30 cellular contexts compared by ENCODE assay signal in the genomic region with DNA sequence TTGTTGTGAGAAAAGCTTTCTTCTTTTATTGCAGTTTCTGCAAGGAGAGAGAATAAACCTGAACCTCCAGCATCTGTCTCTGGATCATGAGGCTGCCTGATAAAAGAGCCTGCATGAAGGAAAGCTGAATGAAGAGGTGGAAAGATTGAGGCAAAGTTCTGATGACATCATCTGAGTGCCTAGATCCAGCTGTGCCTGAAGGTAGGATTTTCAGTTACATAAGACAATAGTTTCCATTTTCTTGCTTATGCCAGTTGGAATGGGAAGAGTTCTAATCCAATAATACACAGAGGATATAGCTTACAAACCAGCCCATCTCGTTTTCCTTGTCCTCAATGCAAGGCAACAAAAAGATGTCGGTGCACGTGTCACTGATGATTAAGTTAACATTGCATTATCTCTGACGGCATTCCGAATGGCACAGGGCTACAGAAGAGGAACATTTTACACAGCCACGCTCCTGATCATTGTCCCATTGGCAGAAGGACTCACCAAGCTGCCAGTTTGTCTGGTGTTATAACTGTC.
"Had no signal": no experiment of that assay in that cellular context is flagged by ENCODE, and none has a peak within 500 bp of the region (broad histone marks: within the 10 kb centered on the region; RNA-seq: fewer than 3 reads in every experiment).

No MANE protein-coding gene starts in this region.

- H3K36me3 Mint-ChIP-seq: activated naive CD4-positive, alpha-beta T cell treated with anti-CD3 and anti-CD28 coated beads, Interleukin-2, amount 50 U/mL, for 24 hours; mesothelial cell of epicardium; naive B cell; stimulated activated memory B cell treated with anti-CD40 and anti-IgM and Interleukin-4, amounts not matched to agents 10 μg/mL and 1 μg/mL and 100 μg/mL, for 72 hours had no signal

- H3K4me1 ChIP-seq: breast epithelium, pancreas had no signal

- H3K9me3 ChIP-seq: breast epithelium, esophagus squamous epithelium, pancreas, prostate gland, thyroid gland had no signal

- DNase-seq: activated B cell treated with CpG ODN at 0.5 μM for 24 hours; activated CD4-positive, alpha-beta T cell treated with anti-CD3 and anti-CD28 coated beads, Interleukin-2, amount 50 U/mL, for 1 hour; activated CD8-positive, alpha-beta T cell treated with anti-CD3 and anti-CD28 coated beads for 36 hours; activated naive CD8-positive, alpha-beta T cell treated with anti-CD3 and anti-CD28 coated beads, Interleukin-2, amount 50 U/mL, for 24 hours; activated T-cell treated with anti-CD3 and anti-CD28 coated beads, Interleukin-2, amount 50 U/mL, for 4 hours; amygdala; central memory CD4-positive, alpha-beta T cell; esophagus squamous epithelium; foreskin melanocyte; left cardiac atrium; left ventricle myocardium superior; naive B cell; nucleus accumbens; pancreas; stimulated activated CD4-positive, alpha-beta T cell treated with anti-CD3 and anti-CD28 coated beads, Interleukin-1b, Interleukin-23, amount 100 ng/mL, for 48 hours; stimulated activated CD4-positive, alpha-beta T cell treated with anti-CD3 and anti-CD28 coated beads, Interleukin-4, amount 100 ng/mL, for 4 hours; stimulated activated CD8-positive, alpha-beta memory T cell treated with anti-CD3 and anti-CD28 coated beads, Interleukin-4, amount 100 ng/mL, for 48 hours; stimulated activated naive CD8-positive, alpha-beta T cell treated with anti-CD3 and anti-CD28 coated beads, Interleukin-15, amount 100 ng/mL, for 72 hours; T-helper 1 cell; thyroid gland had no signal

- ATAC-seq: activated CD8-positive, alpha-beta T cell treated with anti-CD3 and anti-CD28 coated beads for 36 hours; activated naive CD8-positive, alpha-beta T cell treated with anti-CD3 and anti-CD28 coated beads, Interleukin-2, amount 50 U/mL, for 24 hours; activated T-cell treated with anti-CD3 and anti-CD28 coated beads, Interleukin-2, amount 50 U/mL, for 4 hours; left cardiac atrium; left ventricle myocardium superior; stimulated activated memory B cell treated with anti-CD40 and anti-IgM and Interleukin-4, amounts not matched to agents 10 μg/mL and 1 μg/mL and 100 μg/mL, for 72 hours; stimulated activated naive CD8-positive, alpha-beta T cell treated with anti-CD3 and anti-CD28 coated beads, Interleukin-15, amount 100 ng/mL, for 72 hours had no signal

- H3K27ac ChIP-seq: breast epithelium, pancreas, prostate gland, thyroid gland had no signal

- H3K36me3 ChIP-seq: breast epithelium, esophagus squamous epithelium, pancreas, prostate gland, thyroid gland had no signal

- FAIRE-seq: keratinocyte, pancreas had no signal

- H3K4me1 Mint-ChIP-seq: activated B cell treated with CpG ODN at 0.5 μM for 24 hours; activated T-helper 17 cell treated with anti-CD3 and anti-CD28 coated beads, Interleukin-2, amount 50 U/mL, for 72 hours; naive B cell; stimulated activated memory B cell treated with anti-CD40 and anti-IgM and Interleukin-4, amounts not matched to agents 10 μg/mL and 1 μg/mL and 100 μg/mL, for 72 hours had no signal

- H3K9me3 Mint-ChIP-seq: activated B cell treated with CpG ODN at 0.5 μM for 24 hours; activated CD8-positive, alpha-beta T cell treated with anti-CD3 and anti-CD28 coated beads for 36 hours; activated naive CD4-positive, alpha-beta T cell treated with anti-CD3 and anti-CD28 coated beads, Interleukin-2, amount 50 U/mL, for 24 hours; activated naive CD8-positive, alpha-beta T cell treated with anti-CD3 and anti-CD28 coated beads, Interleukin-2, amount 50 U/mL, for 24 hours; activated T-cell treated with anti-CD3 and anti-CD28 coated beads, Interleukin-2, amount 50 U/mL, for 4 hours; activated T-helper 17 cell treated with anti-CD3 and anti-CD28 coated beads, Interleukin-2, amount 50 U/mL, for 72 hours; endodermal cell; mesothelial cell of epicardium; naive B cell; stimulated activated memory B cell treated with anti-CD40 and anti-IgM and Interleukin-4, amounts not matched to agents 10 μg/mL and 1 μg/mL and 100 μg/mL, for 72 hours; stimulated activated naive CD8-positive, alpha-beta T cell treated with anti-CD3 and anti-CD28 coated beads, Interleukin-15, amount 100 ng/mL, for 72 hours; T-helper 2 cell treated with Interferon-gamma antibody and Interleukin-4, amounts not matched to agents 5 μg/mL and 100 μg/mL, for 36 hours had no signal

- H3K4me3 ChIP-seq: breast epithelium, esophagus squamous epithelium, pancreas, prostate gland, smooth muscle cell, thyroid gland had no signal

- H3K27me3 ChIP-seq: breast epithelium, pancreas, thyroid gland had no signal

- H3K4me3 Mint-ChIP-seq: activated B cell treated with CpG ODN at 0.5 μM for 24 hours; activated CD8-positive, alpha-beta T cell treated with anti-CD3 and anti-CD28 coated beads for 36 hours; activated naive CD4-positive, alpha-beta T cell treated with anti-CD3 and anti-CD28 coated beads, Interleukin-2, amount 50 U/mL, for 24 hours; activated naive CD8-positive, alpha-beta T cell treated with anti-CD3 and anti-CD28 coated beads, Interleukin-2, amount 50 U/mL, for 24 hours; activated T-cell treated with anti-CD3 and anti-CD28 coated beads, Interleukin-2, amount 50 U/mL, for 4 hours; activated T-helper 17 cell treated with anti-CD3 and anti-CD28 coated beads, Interleukin-2, amount 50 U/mL, for 72 hours; mesothelial cell of epicardium; naive B cell; stimulated activated memory B cell treated with anti-CD40 and anti-IgM and Interleukin-4, amounts not matched to agents 10 μg/mL and 1 μg/mL and 100 μg/mL, for 72 hours; stimulated activated naive CD8-positive, alpha-beta T cell treated with anti-CD3 and anti-CD28 coated beads, Interleukin-15, amount 100 ng/mL, for 72 hours; T-helper 2 cell treated with Interferon-gamma antibody and Interleukin-4, amounts not matched to agents 5 μg/mL and 100 μg/mL, for 36 hours had no signal

- H3K27ac Mint-ChIP-seq: activated B cell treated with CpG ODN at 0.5 μM for 24 hours; activated CD8-positive, alpha-beta T cell treated with anti-CD3 and anti-CD28 coated beads for 36 hours; activated naive CD4-positive, alpha-beta T cell treated with anti-CD3 and anti-CD28 coated beads, Interleukin-2, amount 50 U/mL, for 24 hours; activated naive CD8-positive, alpha-beta T cell treated with anti-CD3 and anti-CD28 coated beads, Interleukin-2, amount 50 U/mL, for 24 hours; activated T-helper 17 cell treated with anti-CD3 and anti-CD28 coated beads, Interleukin-2, amount 50 U/mL, for 72 hours; endodermal cell; naive B cell; stimulated activated memory B cell treated with anti-CD40 and anti-IgM and Interleukin-4, amounts not matched to agents 10 μg/mL and 1 μg/mL and 100 μg/mL, for 72 hours; stimulated activated naive CD8-positive, alpha-beta T cell treated with anti-CD3 and anti-CD28 coated beads, Interleukin-15, amount 100 ng/mL, for 72 hours; T-helper 2 cell treated with Interferon-gamma antibody and Interleukin-4, amounts not matched to agents 5 μg/mL and 100 μg/mL, for 36 hours had no signal
